1 cellular context compared by ENCODE assay signal in genomic region chr3:46935168-46935858, GRCh38.
TF ChIP-seq lines count a peak whose summit lies in the region.

No MANE protein-coding gene starts in this region.

TF ChIP-seq in K562, 482 proteins besides CTCF, POLR2A, EP300 and RAD21 (continued from another document and continues in another):
- TF ChIP-seq CHCHD3 (CRISPR knock-in tag; IDR thresholded peaks at IDR 0.05) = no peak
- TF ChIP-seq ARID1B (IDR thresholded peaks at IDR 0.05) = peak; percentile 92
- TF ChIP-seq ZNF165 (CRISPR knock-in tag; IDR thresholded peaks at IDR 0.05; ENCODE audit: borderline replicate concordance) = no peak
- TF ChIP-seq ARNT (IDR thresholded peaks at IDR 0.05) = peak in 1 of 2 experiments; percentile 41; a peak in 1 of 4 replicates
- no peak for TF ChIP-seq SIN3B (IDR thresholded peaks at IDR 0.05; ENCODE audit: low read depth)
- TF ChIP-seq TBL1XR1 (IDR thresholded peaks at IDR 0.05; ENCODE audit: low read length in 2 of 2) = no peak
- no peak for TF ChIP-seq SIRT6 (IDR thresholded peaks at IDR 0.05; ENCODE audit: low read depth, low read length)
- TF ChIP-seq ZNF3 (CRISPR knock-in tag; IDR thresholded peaks at IDR 0.05) = no peak
- TF ChIP-seq NFE2L1 (tag; IDR thresholded peaks at IDR 0.05; ENCODE audit: borderline replicate concordance, low read depth) = no peak
- TF ChIP-seq ZNF318 (IDR thresholded peaks at IDR 0.05; ENCODE audit: borderline replicate concordance in 1 of 2, low read depth in 1 of 2) = no peak
- no peak for TF ChIP-seq ZBTB33 (CRISPR knock-in tag; IDR thresholded peaks at IDR 0.05)
- TF ChIP-seq FOXM1 (IDR thresholded peaks at IDR 0.05; ENCODE audit: low read depth) = no peak
- TF ChIP-seq FOXM1 (CRISPR knock-in tag; IDR thresholded peaks at IDR 0.05; ENCODE audit: low read depth) = no peak
- no peak for TF ChIP-seq FOXP1 (CRISPR knock-in tag; IDR thresholded peaks at IDR 0.05)
- TF ChIP-seq PKNOX1 (IDR thresholded peaks at IDR 0.05) = 0 out of 2 replicates have a peak, but pooled peaks have one; percentile 23
- TF ChIP-seq BRCA1 (IDR thresholded peaks at IDR 0.05) = no peak
- TF ChIP-seq BRCA1 (CRISPR knock-in tag; IDR thresholded peaks at IDR 0.05) = no peak
- TF ChIP-seq HMG20A (CRISPR knock-in tag; conservative IDR thresholded peaks at IDR 0.05) = no peak
- no peak for TF ChIP-seq ARID3B (CRISPR knock-in tag; IDR thresholded peaks at IDR 0.05; ENCODE audit: borderline replicate concordance)
- TF ChIP-seq ZNF174 (CRISPR knock-in tag; IDR thresholded peaks at IDR 0.05) = no peak
- TF ChIP-seq ELF2 (CRISPR knock-in tag; IDR thresholded peaks at IDR 0.05) = no peak; the same call in 1 of the 2 replicates
- no peak for TF ChIP-seq ZFP36 (IDR thresholded peaks at IDR 0.05; ENCODE audit: low read depth, low read length, partially characterized antibody)
- TF ChIP-seq ZNF133 (CRISPR knock-in tag; IDR thresholded peaks at IDR 0.05) = no peak
- TF ChIP-seq ZNF586 (CRISPR knock-in tag; conservative IDR thresholded peaks at IDR 0.05) = no peak
- no peak for TF ChIP-seq ZBED1 (IDR thresholded peaks at IDR 0.05)
- peak; percentile 65 for TF ChIP-seq ATF7 (IDR thresholded peaks at IDR 0.05)
- 0 out of 2 replicates have a peak, but pooled peaks have one; percentile 42 for TF ChIP-seq ZNF449 (CRISPR knock-in tag; IDR thresholded peaks at IDR 0.05)
- TF ChIP-seq CTCFL (IDR thresholded peaks at IDR 0.05; ENCODE audit: borderline replicate concordance, insufficient read depth, low read depth, low read length, poor library complexity, severe bottlenecking) = no peak
- no peak for TF ChIP-seq CHD1 (IDR thresholded peaks at IDR 0.05; ENCODE audit: low read length)
- TF ChIP-seq ZNF589 (CRISPR knock-in tag; IDR thresholded peaks at IDR 0.05; ENCODE audit: low read depth) = peak; percentile 88
- peak; percentile 26; the same call in 1 of the 2 replicates for TF ChIP-seq MBD2 (IDR thresholded peaks at IDR 0.05; ENCODE audit: borderline replicate concordance, low read depth)
- TF ChIP-seq ZNF124 (CRISPR knock-in tag; IDR thresholded peaks at IDR 0.05) = no peak
- TF ChIP-seq TEAD1 (CRISPR knock-in tag; IDR thresholded peaks at IDR 0.05) = peak; percentile 96 to 99
- TF ChIP-seq POU5F1 (IDR thresholded peaks at IDR 0.05; ENCODE audit: borderline replicate concordance, low read depth, low read length, partially characterized antibody) = no peak
- 0 out of 4 replicates have a peak, but pooled peaks of 1 of the 2 experiments have one; percentile 56 for TF ChIP-seq UBTF (IDR thresholded peaks at IDR 0.05; ENCODE audit: borderline replicate concordance in 1 of 2, low read depth in 2 of 2, low read length in 2 of 2)
- TF ChIP-seq ASH1L (IDR thresholded peaks at IDR 0.05; ENCODE audit: borderline replicate concordance, low read depth, partially characterized antibody) = no peak
- TF ChIP-seq REST (CRISPR knock-in tag; IDR thresholded peaks at IDR 0.05; ENCODE audit: low read depth) = no peak
- no peak for TF ChIP-seq KAT2B (IDR thresholded peaks at IDR 0.05; ENCODE audit: low read depth, low read length)
- no peak for TF ChIP-seq NFYB (IDR thresholded peaks at IDR 0.05; ENCODE audit: extremely low read depth, insufficient read length)
